Comparison of ENCODE assay signal across 24 cellular contexts in genomic region chr18:34299828-34300227, GRCh38.
"Had no signal": no experiment of that assay in that cellular context is flagged by ENCODE, and none has a peak within 500 bp of the region (broad histone marks: within the 10 kb centered on the region; RNA-seq: fewer than 3 reads in every experiment).

No MANE protein-coding gene starts in this region.

- DNase-seq: islet precursor cell; left ventricle myocardium inferior; midbrain; mucosa of descending colon; naive thymus-derived CD4-positive, alpha-beta T cell; occipital lobe; right cardiac atrium; stimulated activated CD4-positive, alpha-beta T cell treated with anti-CD3 and anti-CD28 coated beads, Interleukin-12 subunit alpha, Interleukin-12 subunit beta, amount 100 ng/mL, for 4 hours; stimulated activated CD4-positive, alpha-beta T cell treated with anti-CD3 and anti-CD28 coated beads, Interleukin-15, amount 100 ng/mL, for 24 hours; stimulated activated CD4-positive, alpha-beta T cell treated with anti-CD3 and anti-CD28 coated beads, Interleukin-2, amount 100 ng/mL, for 24 hours; stimulated activated CD4-positive, alpha-beta T cell treated with anti-CD3 and anti-CD28 coated beads, Interleukin-4, amount 100 ng/mL, for 1 hour; stimulated activated naive B cell treated with anti-CD40 and anti-IgM and Interleukin-4, amounts not matched to agents 10 μg/mL and 1 μg/mL and 100 μg/mL, for 72 hours; stimulated activated naive CD8-positive, alpha-beta T cell treated with anti-CD3 and anti-CD28 coated beads, Interleukin-15, Interleukin-2, amounts not matched to agents 100 U/mL and 50 U/mL, for 24 hours; stomach; testis; thyroid gland; transverse colon; upper lobe of left lung had no signal

- H3K27me3 ChIP-seq: neutrophil, stomach, testis, thyroid gland, transverse colon, upper lobe of left lung, vagina had no signal

- H3K79me2 ChIP-seq: parathyroid adenoma had no signal

- H2AFZ ChIP-seq: parathyroid adenoma had no signal

- H3K4me3 ChIP-seq: left ventricle myocardium inferior, mucosa of descending colon, skin epidermis, stomach, testis, thyroid gland, transverse colon, upper lobe of left lung, vagina had no signal

- H3K9ac ChIP-seq: parathyroid adenoma had no signal

- H3K27ac ChIP-seq: left ventricle myocardium inferior, neutrophil, parathyroid adenoma, skin epidermis, stomach, testis, thyroid gland, transverse colon, upper lobe of left lung, vagina had no signal

- H3K9me3 ChIP-seq: mucosa of descending colon, neutrophil, testis, thyroid gland, transverse colon, upper lobe of left lung, vagina had no signal

- H3K36me3 ChIP-seq: left ventricle myocardium inferior, neutrophil, stomach, thyroid gland, transverse colon, upper lobe of left lung, vagina had no signal

- ATAC-seq: mucosa of descending colon; naive thymus-derived CD4-positive, alpha-beta T cell; natural killer cell treated with Interleukin-12 subunit alpha and Interleukin-12 subunit beta and Interleukin-15 and Interleukin-18, amount 100 ng/mL, for 72 hours; right cardiac atrium; sciatic nerve; stimulated activated naive B cell treated with anti-CD40 and anti-IgM and Interleukin-4, amounts not matched to agents 10 μg/mL and 1 μg/mL and 100 μg/mL, for 72 hours; stimulated activated naive CD8-positive, alpha-beta T cell treated with anti-CD3 and anti-CD28 coated beads, Interleukin-15, Interleukin-2, amounts not matched to agents 100 U/mL and 50 U/mL, for 24 hours had no signal
